In genomic region chr22:19870153-19871022, GRCh38 we compare ENCODE assay signal across 15 cellular contexts. TPM values are rescaled to one million over a fixed set of nuclear protein-coding genes. Genes with fewer than 3 reads are reported as not detected.
DNase-seq lines count a peak whose midpoint lies in the region; TF ChIP-seq lines count a peak whose summit lies in the region.
"Had no signal": no experiment of that assay in that cellular context is flagged by ENCODE, and none has a peak within 500 bp of the region (broad histone marks: within the 10 kb centered on the region; RNA-seq: fewer than 3 reads in every experiment).

No MANE protein-coding gene starts in this region.

- H3K27ac ChIP-seq in mesenchymal stem cell (ENCODE audit: low read length, poor library complexity, severe bottlenecking) = no peak overlapping the region
- H3K27ac ChIP-seq in tibial artery = no peak overlapping the region
- H3K27ac ChIP-seq in MM.1S (ENCODE audit: low read length) = no peak overlapping the region
- no peak overlapping the region for H3K27ac ChIP-seq in hepatocyte

- no peak overlapping the region for H2BK5ac ChIP-seq in mesenchymal stem cell (ENCODE audit: low read depth, low read length, poor library complexity, severe bottlenecking)

- H3K14ac ChIP-seq in mesenchymal stem cell (ENCODE audit: low read length in 2 of 2) = peak overlapping the region in 1 of 2 experiments; percentile 68

- DNase-seq in activated T-cell treated with anti-CD3 and anti-CD28 coated beads, Interleukin-2, amount 50 U/mL, for 24 hours = peak; percentile 20
- DNase-seq in activated T-cell treated with anti-CD3 and anti-CD28 coated beads for 4 hours (no peak), chondrocyte (ENCODE audit: low spot score) (peak; percentile 90), mesenchymal stem cell (no peak), tibial artery (peak; percentile 17 to 57), MM.1S (no peak), endothelial cell (ENCODE audit: low spot score) (no peak), hepatocyte (ENCODE audit: low spot score) (no peak)
- DNase-seq: activated CD4-positive, CD25-positive, alpha-beta regulatory T cell; effector memory CD4-positive, alpha-beta T cell; foreskin melanocyte; MG63; NCI-H2171 had no signal

- H3K9me2 ChIP-seq in MM.1S (replicated peaks; ENCODE audit: insufficient read depth, low read length) (no peaks in the 10 kb centered on the region), hepatocyte (replicated peaks; ENCODE audit: insufficient read depth) (no peaks in the 10 kb centered on the region)

- intact Hi-C loops in tibial artery (cut with DNase I; ENCODE audit: low total_unique reads) = no loop called here

- H3F3A ChIP-seq in MM.1S (ENCODE audit: insufficient read depth, low read length) = no peaks in the 10 kb centered on the region

- H3K4me2 ChIP-seq in mesenchymal stem cell (ENCODE audit: low read length, poor library complexity, severe bottlenecking) (no peak overlapping the region), MM.1S (ENCODE audit: low read depth, low read length) (no peak overlapping the region), hepatocyte (no peak overlapping the region)

- TF ChIP-seq CTCF in chondrocyte (IDR thresholded peaks at IDR 0.05) (no peak), tibial artery (IDR thresholded peaks at IDR 0.05) (no peak), MM.1S (IDR thresholded peaks at IDR 0.05; ENCODE audit: low read length) (no peak), endothelial cell (IDR thresholded peaks at IDR 0.05; ENCODE audit: unreplicated experiment) (no peak), hepatocyte (IDR thresholded peaks at IDR 0.05; ENCODE audit: poor library complexity) (no peak)

- H3K23ac ChIP-seq in mesenchymal stem cell (ENCODE audit: low read length in 2 of 2) = peak overlapping the region in 1 of 2 experiments; percentile 15

- 94% methylated on average over 30 of the region's 30 CpGs for WGBS in mesenchymal stem cell
- 92% methylated on average over 30 of the region's 30 CpGs for WGBS in hepatocyte (ENCODE audit: low lambda C conversion rate, missing lambda C conversion rate)

- H3K4ac ChIP-seq in mesenchymal stem cell (ENCODE audit: low read depth in 1 of 2, low read length in 2 of 2) = no peak overlapping the region

- no peak overlapping the region for H3K4me3 Mint-ChIP-seq in activated T-cell treated with anti-CD3 and anti-CD28 coated beads, Interleukin-2, amount 50 U/mL, for 24 hours
- H3K4me3 Mint-ChIP-seq in chondrocyte (ENCODE audit: unreplicated experiment) (no peak overlapping the region), endothelial cell (ENCODE audit: unreplicated experiment) (no peak overlapping the region)
- H3K4me3 Mint-ChIP-seq: CD8-positive, alpha-beta memory T cell had no signal

- no peaks in the 10 kb centered on the region for H3K79me2 ChIP-seq in MM.1S (ENCODE audit: low read length)
- H3K79me2 ChIP-seq in hepatocyte = no peaks in the 10 kb centered on the region

- H2AFZ ChIP-seq in mesenchymal stem cell (ENCODE audit: low read depth, low read length) (no peak overlapping the region), MM.1S (ENCODE audit: low read length) (no peak overlapping the region), hepatocyte (no peak overlapping the region)

- peaks cover 0 to 30% of the 10 kb centered on the region in 2 experiments for H3K36me3 ChIP-seq in mesenchymal stem cell (ENCODE audit: control insufficient read depth in 1 of 2, insufficient read depth in 2 of 2, low read depth in 1 of 2, low read length in 2 of 2)
- peaks cover 0 to 7% (median 3%) of the 10 kb centered on the region in 3 donors for H3K36me3 ChIP-seq in tibial artery
- no peaks in the 10 kb centered on the region for H3K36me3 ChIP-seq in MM.1S (replicated peaks; ENCODE audit: insufficient read depth, low read length)
- H3K36me3 ChIP-seq in hepatocyte (replicated peaks; ENCODE audit: insufficient read depth, low read depth) = no peaks in the 10 kb centered on the region
- H3K36me3 ChIP-seq: HAP-1, MG63 had no signal

- H4K8ac ChIP-seq in mesenchymal stem cell (ENCODE audit: low read length) = no peak overlapping the region

- peak overlapping the region; percentile 34 for H4K91ac ChIP-seq in mesenchymal stem cell (ENCODE audit: low read length)

- no peaks in the 10 kb centered on the region for H3K9me3 ChIP-seq in mesenchymal stem cell (ENCODE audit: control insufficient read depth, low read length)
- no peaks in the 10 kb centered on the region for H3K9me3 ChIP-seq in tibial artery
- no peaks in the 10 kb centered on the region for H3K9me3 ChIP-seq in MM.1S (replicated peaks; ENCODE audit: insufficient read depth, low read length)
- no peaks in the 10 kb centered on the region for H3K9me3 ChIP-seq in hepatocyte (ENCODE audit: low read depth)
- H3K9me3 ChIP-seq: HAP-1, MG63 had no signal

- no peak overlapping the region for H2BK15ac ChIP-seq in mesenchymal stem cell (ENCODE audit: low read depth, poor library complexity, severe bottlenecking)

- H2BK12ac ChIP-seq in mesenchymal stem cell (ENCODE audit: low read length in 2 of 2) = no peak overlapping the region

- H2BK120ac ChIP-seq in mesenchymal stem cell (ENCODE audit: low read depth, low read length) = no peak overlapping the region

- H4K20me1 ChIP-seq in MM.1S (ENCODE audit: insufficient read depth, low read length) (no peaks in the 10 kb centered on the region), hepatocyte (ENCODE audit: insufficient read depth, poor library complexity, severe bottlenecking) (no peaks in the 10 kb centered on the region)

- H3K27me3 ChIP-seq in mesenchymal stem cell (ENCODE audit: control insufficient read depth in 1 of 2, insufficient read depth in 1 of 2, low read length in 2 of 2) = no peaks in the 10 kb centered on the region
- H3K27me3 ChIP-seq in tibial artery = no peaks in the 10 kb centered on the region
- H3K27me3 ChIP-seq in MM.1S (replicated peaks; ENCODE audit: insufficient read depth, low read length) = no peaks in the 10 kb centered on the region
- no peaks in the 10 kb centered on the region for H3K27me3 ChIP-seq in hepatocyte
- H3K27me3 ChIP-seq: MG63 had no signal

- peaks cover 15% of the 10 kb centered on the region for H3K4me1 Mint-ChIP-seq in activated T-cell treated with anti-CD3 and anti-CD28 coated beads, Interleukin-2, amount 50 U/mL, for 24 hours (ENCODE audit: low read depth)
- H3K4me1 Mint-ChIP-seq in chondrocyte (ENCODE audit: low read depth) (peaks cover 9% of the 10 kb centered on the region), endothelial cell (ENCODE audit: unreplicated experiment) (peaks cover 8% of the 10 kb centered on the region)

- no peaks in the 10 kb centered on the region for H3K27me3 Mint-ChIP-seq in activated T-cell treated with anti-CD3 and anti-CD28 coated beads, Interleukin-2, amount 50 U/mL, for 24 hours
- H3K27me3 Mint-ChIP-seq in chondrocyte (ENCODE audit: low read depth) = no peaks in the 10 kb centered on the region
- no peaks in the 10 kb centered on the region for H3K27me3 Mint-ChIP-seq in endothelial cell (ENCODE audit: unreplicated experiment)
- H3K27me3 Mint-ChIP-seq: CD8-positive, alpha-beta memory T cell had no signal

- H3K4me1 ChIP-seq in mesenchymal stem cell (ENCODE audit: control insufficient read depth, insufficient read depth, low read depth, low read length) = peaks cover 17% of the 10 kb centered on the region
- peaks cover 0 to 16% (median 2%) of the 10 kb centered on the region in 4 donors for H3K4me1 ChIP-seq in tibial artery
- no peaks in the 10 kb centered on the region for H3K4me1 ChIP-seq in MM.1S (ENCODE audit: low read length)
- H3K4me1 ChIP-seq in hepatocyte (ENCODE audit: insufficient read depth) = no peaks in the 10 kb centered on the region
- H3K4me1 ChIP-seq: HAP-1 had no signal

- H3K9ac ChIP-seq in mesenchymal stem cell (ENCODE audit: low read length) (no peak overlapping the region), MM.1S (ENCODE audit: low read length) (no peak overlapping the region)

- no peak overlapping the region for H3K18ac ChIP-seq in mesenchymal stem cell (ENCODE audit: low read depth in 1 of 2, low read length in 2 of 2)

- H3K36me3 Mint-ChIP-seq in activated T-cell treated with anti-CD3 and anti-CD28 coated beads, Interleukin-2, amount 50 U/mL, for 24 hours (ENCODE audit: low read depth) = no peaks in the 10 kb centered on the region
- no peaks in the 10 kb centered on the region for H3K36me3 Mint-ChIP-seq in chondrocyte (ENCODE audit: low read depth)
- no peaks in the 10 kb centered on the region for H3K36me3 Mint-ChIP-seq in endothelial cell (ENCODE audit: low read depth, unreplicated experiment)
- H3K36me3 Mint-ChIP-seq: CD8-positive, alpha-beta memory T cell had no signal

- H3K9me3 Mint-ChIP-seq in activated T-cell treated with anti-CD3 and anti-CD28 coated beads, Interleukin-2, amount 50 U/mL, for 24 hours = no peaks in the 10 kb centered on the region
- H3K9me3 Mint-ChIP-seq in chondrocyte (ENCODE audit: low read depth) (no peaks in the 10 kb centered on the region), endothelial cell (ENCODE audit: unreplicated experiment) (no peaks in the 10 kb centered on the region)
- H3K9me3 Mint-ChIP-seq: CD8-positive, alpha-beta memory T cell had no signal

- no peak overlapping the region for H3K27ac Mint-ChIP-seq in activated T-cell treated with anti-CD3 and anti-CD28 coated beads, Interleukin-2, amount 50 U/mL, for 24 hours
- H3K27ac Mint-ChIP-seq in chondrocyte (ENCODE audit: unreplicated experiment) (no peak overlapping the region), endothelial cell (ENCODE audit: unreplicated experiment) (no peak overlapping the region)
- H3K27ac Mint-ChIP-seq: CD8-positive, alpha-beta memory T cell had no signal

- H3K79me1 ChIP-seq in mesenchymal stem cell (replicated peaks; ENCODE audit: low read length, poor library complexity, severe bottlenecking) = peaks cover 6% of the 10 kb centered on the region

- H2AK5ac ChIP-seq in mesenchymal stem cell (ENCODE audit: low read length, severe bottlenecking) = no peak overlapping the region

- H3K4me3 ChIP-seq in mesenchymal stem cell (ENCODE audit: insufficient read depth in 1 of 2, low read depth in 1 of 2, low read length in 2 of 2) (no peak overlapping the region), tibial artery (no peak overlapping the region), MM.1S (ENCODE audit: low read length) (no peak overlapping the region), hepatocyte (no peak overlapping the region)
- H3K4me3 ChIP-seq: HAP-1, MG63 had no signal

RNA-seq across cellular contexts. Expression of gene GNB1L, which starts 15.7 kb away (rescaled TPM):
- total RNA-seq in chondrocyte (4.9 to 5.3 TPM (median 5.0 TPM) in 3 replicates), endothelial cell (ENCODE audit: unreplicated experiment) (3.7 TPM), hepatocyte (2.6 and 4.1 TPM in 2 replicates)
- 3.9 TPM for polyA plus RNA-seq in mesenchymal stem cell (2013, experiment 1 of 2)
- polyA plus RNA-seq in mesenchymal stem cell (2013, experiment 2 of 2) = 3.9 TPM
- 8.5 TPM in 2 replicates for polyA plus RNA-seq in hepatocyte

RNA-seq across cellular contexts. Expression of gene RTL10, which starts 15.7 kb away (rescaled TPM):
- total RNA-seq in chondrocyte (15.6 to 24.5 TPM (median 18.2 TPM) in 3 replicates), endothelial cell (ENCODE audit: unreplicated experiment) (20.3 TPM), hepatocyte (12.3 and 15.9 TPM in 2 replicates)
- polyA plus RNA-seq in mesenchymal stem cell (2013, experiment 1 of 2) = 6.4 TPM
- polyA plus RNA-seq in mesenchymal stem cell (2013, experiment 2 of 2) = 7.2 TPM
- 12.9 and 13.0 TPM in 2 replicates for polyA plus RNA-seq in hepatocyte

Comparison
In these comparisons a context has a peak if more than half of its experiments do, and no peak if none do; other contexts are left out.
1. DNase-seq: peak in activated T-cell treated with anti-CD3 and anti-CD28 coated beads, Interleukin-2, amount 50 U/mL, for 24 hours (single experiment), chondrocyte (single experiment) and tibial artery (2 of 2); none in activated T-cell treated with anti-CD3 and anti-CD28 coated beads for 4 hours (single experiment), mesenchymal stem cell (single experiment), MM.1S (single experiment), endothelial cell (single experiment) and hepatocyte (single experiment).